13 cellular contexts compared by ENCODE assay signal in the genomic region with DNA sequence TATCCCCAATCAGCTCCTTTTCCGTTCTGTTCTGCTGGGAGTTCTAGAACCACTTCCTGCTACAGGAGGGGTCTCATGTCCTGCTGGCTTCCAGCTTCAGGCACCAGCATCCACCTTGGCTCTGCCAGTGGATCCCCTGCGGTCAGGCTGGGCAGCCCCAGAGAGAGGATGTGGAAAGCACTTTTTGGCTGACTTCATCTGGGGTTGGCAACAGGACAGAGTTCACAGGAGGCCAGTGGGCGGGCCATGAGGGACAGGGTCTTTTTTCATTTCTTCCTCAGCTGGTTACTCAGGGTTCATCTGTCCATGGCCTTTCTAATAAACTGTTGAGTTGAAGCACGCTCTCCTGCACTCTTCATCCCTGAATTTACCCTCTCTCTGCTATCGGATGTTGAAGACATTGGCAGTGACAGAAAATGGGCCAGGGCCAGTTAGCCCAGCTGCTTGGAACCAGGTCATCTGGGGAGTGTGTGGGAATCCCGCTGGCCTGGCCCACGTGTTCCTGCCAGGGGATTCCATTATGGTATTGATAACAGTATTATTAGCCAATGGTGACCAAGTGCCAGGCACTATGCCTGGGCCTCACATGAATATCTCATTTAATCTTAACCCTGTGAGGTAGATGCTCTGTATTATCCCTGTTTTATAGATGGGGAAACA. TPM values are rescaled to one million over a fixed set of nuclear protein-coding genes. Genes with fewer than 3 reads are reported as not detected.
DNase-seq lines count a peak whose midpoint lies in the region; ATAC-seq, FAIRE-seq and TF ChIP-seq lines count a peak whose summit lies in the region.
"Had no signal": no experiment of that assay in that cellular context is flagged by ENCODE, and none has a peak within 500 bp of the region (broad histone marks: within the 10 kb centered on the region; RNA-seq: fewer than 3 reads in every experiment).

No MANE protein-coding gene starts in this region.

- intact Hi-C loops in vagina (cut with DNase I), result no loop called here

- H3K4me3 ChIP-seq in astrocyte (ENCODE audit: insufficient read depth, low read depth, low read length) (no peak overlapping the region), vagina (no peak overlapping the region)

- no peaks in the 10 kb centered on the region for H3K27me3 Mint-ChIP-seq in activated T-cell treated with anti-CD3 and anti-CD28 coated beads, Interleukin-2, amount 50 U/mL, for 72 hours (ENCODE audit: low read depth)
- peaks cover 16% of the 10 kb centered on the region for H3K27me3 Mint-ChIP-seq in astrocyte (ENCODE audit: low read depth, unreplicated experiment)
- no peaks in the 10 kb centered on the region for H3K27me3 Mint-ChIP-seq in stimulated activated naive CD8-positive, alpha-beta T cell treated with anti-CD3 and anti-CD28 coated beads, Interleukin-15, amount 100 ng/mL, for 72 hours
- H3K27me3 Mint-ChIP-seq: memory B cell had no signal

- TF ChIP-seq CTCF in astrocyte (IDR thresholded peaks at IDR 0.05; ENCODE audit: insufficient read depth, low read depth, low read length) (no peak), vagina (IDR thresholded peaks at IDR 0.05) (no peak)

- DNase-seq in activated T-cell treated with anti-CD3 and anti-CD28 coated beads, Interleukin-2, amount 50 U/mL, for 72 hours, result peak in 1 of 2 donors; percentile 32
- DNase-seq in activated T-cell treated with anti-CD3 and anti-CD28 coated beads for 4 hours (no peak), astrocyte (ENCODE audit: low read depth) (peak; percentile 26), iris pigment epithelial cell (ENCODE audit: low read depth) (peak; percentile 33), SK-N-DZ (ENCODE audit: low spot score) (no peak), vagina (ENCODE audit: extremely low spot score in 2 of 2) (no peak), T1000 (lab: John Stamatoyannopoulos, UW) (no peak)
- DNase-seq in stimulated activated naive CD8-positive, alpha-beta T cell treated with anti-CD3 and anti-CD28 coated beads, Interleukin-15, amount 100 ng/mL, for 72 hours, result peak in 1 of 2 donors; percentile 53
- DNase-seq: NCI-H1694 treated with DMSO at 0.1 percent for 48 hours, OCI-M1, small intestine, WERI-Rb-1 had no signal

- H3K9me3 Mint-ChIP-seq in activated T-cell treated with anti-CD3 and anti-CD28 coated beads, Interleukin-2, amount 50 U/mL, for 72 hours, result no peaks in the 10 kb centered on the region
- peaks cover 1% of the 10 kb centered on the region for H3K9me3 Mint-ChIP-seq in astrocyte (ENCODE audit: unreplicated experiment)
- H3K9me3 Mint-ChIP-seq in stimulated activated naive CD8-positive, alpha-beta T cell treated with anti-CD3 and anti-CD28 coated beads, Interleukin-15, amount 100 ng/mL, for 72 hours, result no peaks in the 10 kb centered on the region
- H3K9me3 Mint-ChIP-seq: memory B cell had no signal

- H3K4me1 ChIP-seq in astrocyte (ENCODE audit: insufficient read depth, low read length), result peaks cover 5% of the 10 kb centered on the region
- H3K4me1 ChIP-seq in vagina, result no peaks in the 10 kb centered on the region

- peaks cover 2 to 20% of the 10 kb centered on the region in 2 donors for H3K36me3 Mint-ChIP-seq in activated T-cell treated with anti-CD3 and anti-CD28 coated beads, Interleukin-2, amount 50 U/mL, for 72 hours (ENCODE audit: insufficient read depth in 2 of 2)
- H3K36me3 Mint-ChIP-seq in astrocyte (ENCODE audit: low read depth, unreplicated experiment), result peaks cover 11% of the 10 kb centered on the region

- H2AFZ ChIP-seq in astrocyte (ENCODE audit: low read depth, low read length), result no peak overlapping the region

- no peaks in the 10 kb centered on the region for H4K20me1 ChIP-seq in astrocyte (ENCODE audit: insufficient read depth, low read length)

- no peak for FAIRE-seq in astrocyte (lab: Jason Lieb, UNC)
- FAIRE-seq: small intestine had no signal

- H3K9me3 ChIP-seq in astrocyte (ENCODE audit: insufficient read depth, low read depth, low read length) (no peaks in the 10 kb centered on the region), vagina (no peaks in the 10 kb centered on the region)

- H3K27me3 ChIP-seq in astrocyte (ENCODE audit: insufficient read depth, low read length), result peaks cover 3% of the 10 kb centered on the region
- no peaks in the 10 kb centered on the region for H3K27me3 ChIP-seq in vagina

- H3K27ac ChIP-seq in astrocyte (ENCODE audit: low read depth, low read length) (no peak overlapping the region), vagina (no peak overlapping the region)
- H3K27ac ChIP-seq: WERI-Rb-1 had no signal

- ATAC-seq in activated T-cell treated with anti-CD3 and anti-CD28 coated beads, Interleukin-2, amount 50 U/mL, for 72 hours (replicated peaks in 1 of 2), result peak in 1 of 2 donors; percentile 25
- peak; percentile 64 for ATAC-seq in stimulated activated naive CD8-positive, alpha-beta T cell treated with anti-CD3 and anti-CD28 coated beads, Interleukin-15, amount 100 ng/mL, for 72 hours

- H3K4me2 ChIP-seq in astrocyte (ENCODE audit: low read length), result peak overlapping the region; percentile 47

- H3K4me3 Mint-ChIP-seq in activated T-cell treated with anti-CD3 and anti-CD28 coated beads, Interleukin-2, amount 50 U/mL, for 72 hours, result no peak overlapping the region
- H3K4me3 Mint-ChIP-seq in astrocyte (ENCODE audit: unreplicated experiment), result no peak overlapping the region
- H3K4me3 Mint-ChIP-seq in stimulated activated naive CD8-positive, alpha-beta T cell treated with anti-CD3 and anti-CD28 coated beads, Interleukin-15, amount 100 ng/mL, for 72 hours, result peak overlapping the region; percentile 27 to 33
- H3K4me3 Mint-ChIP-seq: memory B cell had no signal

- H3K36me3 ChIP-seq in astrocyte (ENCODE audit: insufficient read depth, low read length), result no peaks in the 10 kb centered on the region
- H3K36me3 ChIP-seq in vagina, result no peaks in the 10 kb centered on the region

- peaks cover 60% of the 10 kb centered on the region for H3K4me1 Mint-ChIP-seq in activated T-cell treated with anti-CD3 and anti-CD28 coated beads, Interleukin-2, amount 50 U/mL, for 72 hours (ENCODE audit: low read depth)
- H3K4me1 Mint-ChIP-seq in astrocyte (ENCODE audit: low read depth, unreplicated experiment), result peaks cover 4% of the 10 kb centered on the region
- peaks cover 73% of the 10 kb centered on the region for H3K4me1 Mint-ChIP-seq in stimulated activated naive CD8-positive, alpha-beta T cell treated with anti-CD3 and anti-CD28 coated beads, Interleukin-15, amount 100 ng/mL, for 72 hours

- TF ChIP-seq POLR2A in vagina (IDR thresholded peaks at IDR 0.05), result no peak

- peak overlapping the region; percentile 87 for H3K27ac Mint-ChIP-seq in activated T-cell treated with anti-CD3 and anti-CD28 coated beads, Interleukin-2, amount 50 U/mL, for 72 hours
- H3K27ac Mint-ChIP-seq in astrocyte (ENCODE audit: unreplicated experiment), result no peak overlapping the region
- peak overlapping the region; percentile 47 to 84 for H3K27ac Mint-ChIP-seq in stimulated activated naive CD8-positive, alpha-beta T cell treated with anti-CD3 and anti-CD28 coated beads, Interleukin-15, amount 100 ng/mL, for 72 hours
- H3K27ac Mint-ChIP-seq: memory B cell had no signal

- no peak overlapping the region for H3K9ac ChIP-seq in astrocyte (ENCODE audit: low read length)

- no peaks in the 10 kb centered on the region for H3K79me2 ChIP-seq in astrocyte (ENCODE audit: insufficient read depth, low read length)

RNA-seq across cellular contexts. Expression of gene RPS6KA1, which starts 45.3 kb away (rescaled TPM):
- total RNA-seq in activated T-cell treated with anti-CD3 and anti-CD28 coated beads, Interleukin-2, amount 50 U/mL, for 72 hours, result 100 to 1,000 TPM; 154 to 163 TPM
- total RNA-seq in astrocyte (8.8 and 11.8 TPM in 2 replicates), vagina (22.8 TPM)
- polyA plus RNA-seq in SK-N-DZ (2014; cell fraction: cytosol; rRNA removed), result 9.8 and 13.7 TPM in 2 replicates
- 8.9 and 15.9 TPM in 2 replicates for polyA plus RNA-seq in SK-N-DZ (2014; cell fraction: nucleus; rRNA removed)

Comparison
In these comparisons a context has a peak if more than half of its experiments do, and no peak if none do; other contexts are left out.
1. DNase-seq: peak in astrocyte (single experiment) and iris pigment epithelial cell (single experiment); none in activated T-cell treated with anti-CD3 and anti-CD28 coated beads for 4 hours (single experiment), SK-N-DZ (single experiment), vagina (0 of 2) and T1000 (single experiment).
2. H3K4me3 Mint-ChIP-seq: peak in stimulated activated naive CD8-positive, alpha-beta T cell treated with anti-CD3 and anti-CD28 coated beads, Interleukin-15, amount 100 ng/mL, for 72 hours (2 of 2); none in activated T-cell treated with anti-CD3 and anti-CD28 coated beads, Interleukin-2, amount 50 U/mL, for 72 hours (0 of 2) and astrocyte (single experiment).